1 cellular context compared by ENCODE assay signal in genomic region chr1:81179239-81179638, GRCh38.
TF ChIP-seq lines count a peak whose summit lies in the region.

No MANE protein-coding gene starts in this region.

TF ChIP-seq in HEK293, 187 proteins besides CTCF, POLR2A, EP300 and RAD21 (continued from another document):
- TF ChIP-seq TSHZ1 (tag by site-specific recombination; IDR thresholded peaks at IDR 0.05; ENCODE audit: borderline replicate concordance), result peak; percentile 59; the same call in 1 of the 2 replicates
- peak; percentile 90 for TF ChIP-seq ZNF843 (tag by site-specific recombination; IDR thresholded peaks at IDR 0.05)
- no peak for TF ChIP-seq REPIN1 (tag by site-specific recombination; IDR thresholded peaks at IDR 0.05; ENCODE audit: low read depth)
- TF ChIP-seq ZIC2 (tag by site-specific recombination; IDR thresholded peaks at IDR 0.05), result no peak
- peak; percentile 84 for TF ChIP-seq KLF8 (tag by site-specific recombination; IDR thresholded peaks at IDR 0.05)
- no peak for TF ChIP-seq ZNF157 (tag by site-specific recombination; IDR thresholded peaks at IDR 0.05)
- TF ChIP-seq ZNF629 (tag by site-specific recombination; IDR thresholded peaks at IDR 0.05), result peak; percentile 88
- no peak for TF ChIP-seq ZNF837 (tag by site-specific recombination; IDR thresholded peaks at IDR 0.05)
- TF ChIP-seq ZNF155 (tag by site-specific recombination; IDR thresholded peaks at IDR 0.05), result no peak
